19 cellular contexts compared by ENCODE assay signal in genomic region chr3:129095285-129095684, GRCh38. TPM values are rescaled to one million over a fixed set of nuclear protein-coding genes. Genes with fewer than 3 reads are reported as not detected.
DNase-seq lines count a peak whose midpoint lies in the region; ATAC-seq, FAIRE-seq and TF ChIP-seq lines count a peak whose summit lies in the region.
"Had no signal": no experiment of that assay in that cellular context is flagged by ENCODE, and none has a peak within 500 bp of the region (broad histone marks: within the 10 kb centered on the region; RNA-seq: fewer than 3 reads in every experiment).

No MANE protein-coding gene starts in this region.

- H3K4ac ChIP-seq in H1 (replicated peaks; ENCODE audit: insufficient read length, low read depth, low read length): no peak overlapping the region

- H2BK12ac ChIP-seq in H1 (ENCODE audit: low read depth, low read length): no peak overlapping the region

- H3K27me3 ChIP-seq in CD4-positive, alpha-beta T cell (ENCODE audit: control insufficient read depth, insufficient read depth, low read length): no peaks in the 10 kb centered on the region
- no peaks in the 10 kb centered on the region for H3K27me3 ChIP-seq in H1 (replicated peaks in 1 of 4; ENCODE audit: control insufficient read depth in 3 of 4, extremely low read depth in 1 of 4, insufficient read depth in 3 of 4, low read length in 3 of 4)

- no peak overlapping the region for H3K4me2 ChIP-seq in H1 (ENCODE audit: insufficient read depth in 1 of 2, low read depth in 2 of 2, low read length in 2 of 2)
- H3K4me2 ChIP-seq: A549 had no signal

- CTCF ChIA-PET in CD4-positive, alpha-beta T cell (lab: Charles Lee): no interaction called here
- CTCF ChIA-PET in H1 (lab: Charles Lee; ENCODE audit: partially characterized antibody): interaction anchor here (0.8 to 3.0 kb wide), 10 partner anchors 9 to 150 kb away, joined by 3 to 13 read pairs (median 4); no protein-coding TSS in a partner anchor

- H4K5ac ChIP-seq in H1 (ENCODE audit: insufficient read length, low read depth, low read length): no peak overlapping the region

- H3K4me3 ChIP-seq in H1 (ENCODE audit: extremely low read depth in 1 of 4, insufficient read depth in 2 of 4, low read depth in 3 of 4, low read length in 4 of 4): no peak overlapping the region
- H3K4me3 ChIP-seq: A549, HAP-1 had no signal

- no peak overlapping the region for H3K56ac ChIP-seq in H1 (replicated peaks; ENCODE audit: insufficient read length, low read depth, low read length)

- TF ChIP-seq EP300 in H1 (IDR thresholded peaks at IDR 0.05; ENCODE audit: borderline replicate concordance in 1 of 2, low read depth in 2 of 2, low read length in 2 of 2): no peak

- POLR2A ChIA-PET in CD4-positive, alpha-beta T cell (lab: Charles Lee): interaction anchor here (0.8 to 1.5 kb wide), 4 partner anchors 24 to 89 kb away, joined by 3 to 4 read pairs (median 4); partner anchors contain the start of gene CNBP
- POLR2A ChIA-PET in H1 (lab: Charles Lee; ENCODE audit: partially characterized antibody): interaction anchor here (1.0 to 1.4 kb wide), 5 partner anchors 8 to 177 kb away, joined by 3 to 4 read pairs (median 4); no protein-coding TSS in a partner anchor
- POLR2A ChIA-PET in naive thymus-derived CD8-positive, alpha-beta T cell (lab: Charles Lee): interaction anchor here (0.6 to 2.0 kb wide), 6 partner anchors 9 to 49 kb away, joined by 3 to 11 read pairs (median 4); partner anchors contain the start of gene RAB43

- no peak for TF ChIP-seq POLR2A in H1 (IDR thresholded peaks at IDR 0.05; ENCODE audit: control extremely low read depth in 1 of 2, low read depth in 2 of 2, low read length in 2 of 2)

- H3K18ac ChIP-seq in H1 (ENCODE audit: extremely low read depth, low read length): no peak overlapping the region

- no peak overlapping the region for H2AFZ ChIP-seq in H1 (ENCODE audit: low read length)

- no peak overlapping the region for H3K4me3 Mint-ChIP-seq in activated T-cell treated with anti-CD3 and anti-CD28 coated beads, Interleukin-2, amount 50 U/mL, for 24 hours
- no peak overlapping the region for H3K4me3 Mint-ChIP-seq in activated T-cell treated with anti-CD3 and anti-CD28 coated beads, Interleukin-2, amount 50 U/mL, for 4 hours
- H3K4me3 Mint-ChIP-seq in CD4-positive, alpha-beta T cell: no peak overlapping the region
- no peak overlapping the region for H3K4me3 Mint-ChIP-seq in naive thymus-derived CD8-positive, alpha-beta T cell
- H3K4me3 Mint-ChIP-seq: CD4-positive, alpha-beta memory T cell had no signal

- peaks cover 0 to 13% (median 2%) of the 10 kb centered on the region in 4 experiments; a peak in 4 of 8 replicates for H3K36me3 ChIP-seq in H1 (ENCODE audit: control insufficient read depth in 2 of 4, insufficient read depth in 4 of 4, low read length in 3 of 4)
- H3K36me3 ChIP-seq: HAP-1 had no signal

- H3K4me1 ChIP-seq in H1 (replicated peaks in 1 of 4; ENCODE audit: control insufficient read depth in 3 of 4, insufficient read depth in 4 of 4, low read length in 3 of 4): no peaks in the 10 kb centered on the region
- H3K4me1 ChIP-seq: A549, HAP-1 had no signal

- peak overlapping the region; percentile 22 for H3K27ac ChIP-seq in CD4-positive, alpha-beta T cell (ENCODE audit: low read depth, low read length)
- no peak overlapping the region for H3K27ac ChIP-seq in H1 (ENCODE audit: low read depth, low read length)
- H3K27ac ChIP-seq: 22Rv1, A549, C4-2B had no signal

- H3K9me3 ChIP-seq in CD4-positive, alpha-beta T cell (ENCODE audit: control insufficient read depth, low read length): no peaks in the 10 kb centered on the region
- no peaks in the 10 kb centered on the region for H3K9me3 ChIP-seq in H1 (ENCODE audit: insufficient read depth in 2 of 2, low read depth in 1 of 2, low read length in 1 of 2)
- H3K9me3 ChIP-seq: A549, HAP-1 had no signal

- no peak overlapping the region for H2BK5ac ChIP-seq in H1 (ENCODE audit: low read depth, low read length)

- no peak overlapping the region for H2BK120ac ChIP-seq in H1 (replicated peaks; ENCODE audit: low read depth, low read length)

- peaks cover 29% of the 10 kb centered on the region for H3K4me1 Mint-ChIP-seq in activated T-cell treated with anti-CD3 and anti-CD28 coated beads, Interleukin-2, amount 50 U/mL, for 24 hours (ENCODE audit: low read depth)
- H3K4me1 Mint-ChIP-seq in activated T-cell treated with anti-CD3 and anti-CD28 coated beads, Interleukin-2, amount 50 U/mL, for 4 hours (ENCODE audit: low read depth): peaks cover 32% of the 10 kb centered on the region
- peaks cover 32% of the 10 kb centered on the region for H3K4me1 Mint-ChIP-seq in CD4-positive, alpha-beta T cell (ENCODE audit: low read depth)
- peaks cover 19 to 44% (median 35%) of the 10 kb centered on the region in 4 donors for H3K4me1 Mint-ChIP-seq in naive thymus-derived CD8-positive, alpha-beta T cell

- H3K27me3 Mint-ChIP-seq in activated T-cell treated with anti-CD3 and anti-CD28 coated beads, Interleukin-2, amount 50 U/mL, for 24 hours: no peaks in the 10 kb centered on the region
- no peaks in the 10 kb centered on the region for H3K27me3 Mint-ChIP-seq in activated T-cell treated with anti-CD3 and anti-CD28 coated beads, Interleukin-2, amount 50 U/mL, for 4 hours (ENCODE audit: low read depth)
- no peaks in the 10 kb centered on the region for H3K27me3 Mint-ChIP-seq in CD4-positive, alpha-beta T cell
- H3K27me3 Mint-ChIP-seq in naive thymus-derived CD8-positive, alpha-beta T cell: no peaks in the 10 kb centered on the region
- H3K27me3 Mint-ChIP-seq: CD4-positive, alpha-beta memory T cell had no signal

- no peak overlapping the region for H3K9ac ChIP-seq in H1 (replicated peaks in 1 of 4; ENCODE audit: extremely low read depth in 1 of 4, low read depth in 3 of 4, low read length in 3 of 4)

- H2BK15ac ChIP-seq in H1 (ENCODE audit: low read length): no peak overlapping the region

- H3K23me2 ChIP-seq in H1 (ENCODE audit: low read depth, low read length): no peaks in the 10 kb centered on the region

- H3K79me1 ChIP-seq in H1 (ENCODE audit: low read depth, low read length): peaks cover 3% of the 10 kb centered on the region

- no peak overlapping the region for H2BK20ac ChIP-seq in H1 (ENCODE audit: low read length)

- no peak for TF ChIP-seq RAD21 in H1 (IDR thresholded peaks at IDR 0.05 in 1 of 2, conservative IDR thresholded peaks at IDR 0.05 in 1 of 2; ENCODE audit: low read depth in 2 of 2, low read length in 2 of 2)

- H3K36me3 Mint-ChIP-seq in activated T-cell treated with anti-CD3 and anti-CD28 coated beads, Interleukin-2, amount 50 U/mL, for 24 hours (ENCODE audit: low read depth): peaks cover 63% of the 10 kb centered on the region
- peaks cover 18% of the 10 kb centered on the region for H3K36me3 Mint-ChIP-seq in activated T-cell treated with anti-CD3 and anti-CD28 coated beads, Interleukin-2, amount 50 U/mL, for 4 hours (ENCODE audit: insufficient read depth)
- H3K36me3 Mint-ChIP-seq in CD4-positive, alpha-beta T cell (ENCODE audit: low read depth): peaks cover 60% of the 10 kb centered on the region
- H3K36me3 Mint-ChIP-seq in naive thymus-derived CD8-positive, alpha-beta T cell: peaks cover 4 to 79% (median 20%) of the 10 kb centered on the region in 3 donors

- no peaks in the 10 kb centered on the region for H3K9me3 Mint-ChIP-seq in activated T-cell treated with anti-CD3 and anti-CD28 coated beads, Interleukin-2, amount 50 U/mL, for 24 hours
- H3K9me3 Mint-ChIP-seq in activated T-cell treated with anti-CD3 and anti-CD28 coated beads, Interleukin-2, amount 50 U/mL, for 4 hours: no peaks in the 10 kb centered on the region
- no peaks in the 10 kb centered on the region for H3K9me3 Mint-ChIP-seq in CD4-positive, alpha-beta T cell
- no peaks in the 10 kb centered on the region for H3K9me3 Mint-ChIP-seq in naive thymus-derived CD8-positive, alpha-beta T cell
- H3K9me3 Mint-ChIP-seq: CD4-positive, alpha-beta memory T cell had no signal

- WGBS in H1 (ENCODE audit: extremely low coverage in 1 of 2, insufficient coverage in 1 of 2, insufficient read length in 1 of 2, insufficient replicate concordance in 2 of 2, low coverage in 1 of 2, low lambda C conversion rate in 2 of 2, missing lambda C conversion rate in 1 of 2), 2 experiments: 89% methylated on average over 10 of the region's 10 CpGs; no CpG with 5 or more reads in 1 of the 2 experiments

- no peak for ATAC-seq in activated T-cell treated with anti-CD3 and anti-CD28 coated beads, Interleukin-2, amount 50 U/mL, for 4 hours
- no peak for ATAC-seq in CD4-positive, alpha-beta T cell (ENCODE audit: poor library complexity)
- ATAC-seq in naive thymus-derived CD8-positive, alpha-beta T cell: no peak
- ATAC-seq in stimulated activated naive CD8-positive, alpha-beta T cell treated with anti-CD3 and anti-CD28 coated beads, Interleukin-15, Interleukin-2, amounts not matched to agents 100 U/mL and 50 U/mL, for 24 hours: no peak
- ATAC-seq: A549, HepG2 had no signal

- no peak overlapping the region for H3K23ac ChIP-seq in H1 (ENCODE audit: insufficient read length)

- no peak overlapping the region for H2AK5ac ChIP-seq in H1 (ENCODE audit: low read depth, low read length)

- TF ChIP-seq CTCF in CD4-positive, alpha-beta T cell (IDR thresholded peaks at IDR 0.05): no peak
- no peak for TF ChIP-seq CTCF in H1 (IDR thresholded peaks at IDR 0.05; ENCODE audit: control extremely low read depth in 1 of 3, insufficient read depth in 1 of 3, low read depth in 1 of 3, low read length in 3 of 3)

- H3K79me2 ChIP-seq in H1 (ENCODE audit: control insufficient read depth in 1 of 2, insufficient read depth in 2 of 2, low read length in 2 of 2): peaks cover 0 to 9% of the 10 kb centered on the region in 2 experiments; a peak in 2 of 4 replicates

- FAIRE-seq in H1 (lab: Jason Lieb, UNC): no peak
- FAIRE-seq: A549, HepG2 had no signal

- intact Hi-C loops in CD4-positive, alpha-beta T cell (cut with DNase I, micrococcal nuclease): no loop called here

- H4K8ac ChIP-seq in H1 (ENCODE audit: extremely low read depth, insufficient read depth, low read length): 0 out of 2 replicates have a peak overlapping the region, but pooled peaks have one; percentile 14

- peak overlapping the region; percentile 61 for H3K27ac Mint-ChIP-seq in activated T-cell treated with anti-CD3 and anti-CD28 coated beads, Interleukin-2, amount 50 U/mL, for 24 hours
- peak overlapping the region; percentile 85 for H3K27ac Mint-ChIP-seq in CD4-positive, alpha-beta T cell
- H3K27ac Mint-ChIP-seq in naive thymus-derived CD8-positive, alpha-beta T cell: peak overlapping the region in 6 of 10 donors; percentile 3 to 91 (median 80)

- H4K91ac ChIP-seq in H1 (replicated peaks; ENCODE audit: insufficient read length, low read length): no peak overlapping the region

- H3K14ac ChIP-seq in H1 (ENCODE audit: insufficient read length): no peak overlapping the region

- no peak for DNase-seq in activated T-cell treated with anti-CD3 and anti-CD28 coated beads, Interleukin-2, amount 50 U/mL, for 24 hours
- DNase-seq in activated T-cell treated with anti-CD3 and anti-CD28 coated beads, Interleukin-2, amount 50 U/mL, for 4 hours: no peak
- no peak for DNase-seq in CD4-positive, alpha-beta T cell
- no peak for DNase-seq in H1 (ENCODE audit: low read depth in 1 of 2, low spot score in 2 of 2)
- no peak for DNase-seq in naive thymus-derived CD8-positive, alpha-beta T cell
- DNase-seq in stimulated activated CD4-positive, alpha-beta T cell treated with anti-CD3 and anti-CD28 coated beads, Interleukin-4, amount 100 ng/mL, for 4 hours: no peak
- DNase-seq in stimulated activated naive CD8-positive, alpha-beta T cell treated with anti-CD3 and anti-CD28 coated beads, Interleukin-15, Interleukin-2, amounts not matched to agents 100 U/mL and 50 U/mL, for 24 hours: no peak
- DNase-seq: AML-193; Calu3; CD4-positive, alpha-beta memory T cell; DMS79 treated with DMSO at 0.1 percent for 48 hours; GF-D8; GOT3 had no signal

- H4K20me1 ChIP-seq in H1 (replicated peaks in 1 of 2; ENCODE audit: control insufficient read depth in 1 of 2, insufficient read depth in 2 of 2, low read length in 2 of 2): peaks cover 3 to 4% of the 10 kb centered on the region in 2 experiments

RNA-seq across cellular contexts. Expression of gene RAB43, which starts 26.3 kb away (rescaled TPM):
- 10 to 100 TPM; 24.4 to 30.6 (median 25.0) TPM for total RNA-seq in activated T-cell treated with anti-CD3 and anti-CD28 coated beads, Interleukin-2, amount 50 U/mL, for 4 hours
- 10 to 100 TPM; 47.5 to 48.1 TPM for total RNA-seq in CD4-positive, alpha-beta T cell
- total RNA-seq in H1 (2021; fragmentation: NEBNext Ultra II Directional; extraction: Animal tissue kit (Norgen Biotek cat#: 25700)): 18.7 and 19.4 TPM in 2 replicates
- 13.1 and 18.7 TPM in 2 replicates for polyA plus RNA-seq in H1 (2011; rRNA removed)
- 12.7 TPM for polyA plus RNA-seq in H1 (2011; cell fraction: cytosol; rRNA removed)
- polyA plus RNA-seq in H1 (2011; cell fraction: nucleus; rRNA removed): 25.4 TPM
- polyA plus RNA-seq in H1 (2012, experiment 1 of 2): 10.6 to 13.7 TPM (median 13.1 TPM) in 4 replicates
- polyA plus RNA-seq in H1 (2012, experiment 2 of 2): 14.1 TPM
- 11.8 TPM for polyA plus RNA-seq in H1 (2013, experiment 1 of 2)
- polyA plus RNA-seq in H1 (2013, experiment 2 of 2): 12.4 TPM
- polyA minus RNA-seq in H1 (2011; rRNA and poly(A)+ RNA removed): 10.3 and 10.9 TPM in 2 replicates
- polyA minus RNA-seq in H1 (2011; cell fraction: cytosol; rRNA and poly(A)+ RNA removed): 9.8 TPM
- polyA minus RNA-seq in H1 (2011; cell fraction: nucleus; rRNA and poly(A)+ RNA removed): 11.4 TPM
- 100 to 1,000 TPM; 122 to 130 TPM for total RNA-seq in naive thymus-derived CD8-positive, alpha-beta T cell
- polyA plus RNA-seq in naive thymus-derived CD8-positive, alpha-beta T cell: 10 to 100 TPM; 15.7 to 43.1 (median 27.5) TPM

RNA-seq across cellular contexts. Expression of gene GP9, which starts 34.7 kb away (rescaled TPM):
- not detected for total RNA-seq in activated T-cell treated with anti-CD3 and anti-CD28 coated beads, Interleukin-2, amount 50 U/mL, for 4 hours
- not detected for total RNA-seq in CD4-positive, alpha-beta T cell
- total RNA-seq in H1 (2021; fragmentation: NEBNext Ultra II Directional; extraction: Animal tissue kit (Norgen Biotek cat#: 25700)): not detected in 2 replicates
- not detected in 2 replicates for polyA plus RNA-seq in H1 (2011; rRNA removed)
- not detected for polyA plus RNA-seq in H1 (2011; cell fraction: cytosol; rRNA removed)
- not detected for polyA plus RNA-seq in H1 (2011; cell fraction: nucleus; rRNA removed)
- not detected in 4 replicates for polyA plus RNA-seq in H1 (2012, experiment 1 of 2)
- polyA plus RNA-seq in H1 (2012, experiment 2 of 2): not detected
- not detected for polyA plus RNA-seq in H1 (2013, experiment 1 of 2)
- polyA plus RNA-seq in H1 (2013, experiment 2 of 2): not detected
- polyA minus RNA-seq in H1 (2011; rRNA and poly(A)+ RNA removed): not detected in 2 replicates
- polyA minus RNA-seq in H1 (2011; cell fraction: cytosol; rRNA and poly(A)+ RNA removed): not detected
- not detected for polyA minus RNA-seq in H1 (2011; cell fraction: nucleus; rRNA and poly(A)+ RNA removed)
- total RNA-seq in naive thymus-derived CD8-positive, alpha-beta T cell: not detected
- polyA plus RNA-seq in naive thymus-derived CD8-positive, alpha-beta T cell: not detected
- total RNA-seq: Calu3; CD4-positive, alpha-beta memory T cell; HepG2 had no signal
- polyA plus RNA-seq: A549; BJ; CD4-positive, alpha-beta memory T cell; HepG2 had no signal
